Comparison of ENCODE assay signal across 9 cellular contexts in the genomic region with DNA sequence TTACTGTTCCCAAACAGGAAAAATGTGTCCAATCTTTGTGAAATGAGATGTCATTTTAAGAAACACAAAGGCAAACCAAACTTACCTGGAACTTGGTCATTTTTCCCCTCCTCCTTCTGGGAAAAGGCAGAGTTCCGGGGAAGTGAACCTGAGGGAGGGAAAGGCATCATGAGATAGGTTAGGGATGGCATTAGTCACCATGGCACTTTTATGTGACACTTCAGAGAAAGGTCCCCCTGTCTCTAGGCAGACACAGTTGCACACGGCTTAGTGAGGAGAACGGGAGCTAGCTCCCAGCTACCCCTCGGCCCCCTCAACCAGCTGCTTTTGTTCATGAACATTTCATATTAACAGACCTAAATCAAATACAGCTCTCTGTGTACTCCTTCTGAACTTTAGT. TPM values are rescaled to one million over a fixed set of nuclear protein-coding genes. Genes with fewer than 3 reads are reported as not detected.
DNase-seq lines count a peak whose midpoint lies in the region; ATAC-seq and TF ChIP-seq lines count a peak whose summit lies in the region.
"Had no signal": no experiment of that assay in that cellular context is flagged by ENCODE, and none has a peak within 500 bp of the region (broad histone marks: within the 10 kb centered on the region; RNA-seq: fewer than 3 reads in every experiment).

No MANE protein-coding gene starts in this region.

- H3K27me3 ChIP-seq in CD4-positive, alpha-beta memory T cell (ENCODE audit: insufficient read depth, low read length) = no peaks in the 10 kb centered on the region
- H3K27me3 ChIP-seq in HUES6 (ENCODE audit: control insufficient read depth, insufficient read depth, low read length) = no peaks in the 10 kb centered on the region

- DNase-seq in CD4-positive, alpha-beta memory T cell = no peak
- DNase-seq in astrocyte of the hippocampus (ENCODE audit: low read depth, low spot score) (peak; percentile 5), nephron progenitor cell (peak; percentile 4), amniotic stem cell (lab: John Stamatoyannopoulos, UW) (no peak)
- DNase-seq in activated CD4-positive, alpha-beta T cell treated with anti-CD3 and anti-CD28 coated beads, Interleukin-2, amount 50 U/mL, for 4 hours = no peak
- DNase-seq: NCI-H1694, retina had no signal

- H3K27me3 Mint-ChIP-seq in CD4-positive, alpha-beta memory T cell = peaks cover 0 to 2% of the 10 kb centered on the region in 2 donors
- H3K27me3 Mint-ChIP-seq in nephron progenitor cell (ENCODE audit: low read depth, poor library complexity) = peaks cover 8% of the 10 kb centered on the region

- CTCF ChIA-PET in CD4-positive, alpha-beta memory T cell (lab: Charles Lee; ENCODE audit: partially characterized antibody) = no interaction called here

- H3K27ac Mint-ChIP-seq in CD4-positive, alpha-beta memory T cell = no peak overlapping the region
- H3K27ac Mint-ChIP-seq in nephron progenitor cell = no peak overlapping the region

- intact Hi-C loops in CD4-positive, alpha-beta memory T cell (cut with micrococcal nuclease) = loop anchor here (10.0 kb wide), 1 partner anchor 279 kb away; a partner anchor contains a TSS

- H3K9me3 ChIP-seq in CD4-positive, alpha-beta memory T cell (ENCODE audit: control insufficient read depth in 1 of 2, low read length in 2 of 2) = no peaks in the 10 kb centered on the region
- H3K9me3 ChIP-seq in HUES6 (ENCODE audit: control insufficient read depth, insufficient read depth, low read depth, low read length) = no peaks in the 10 kb centered on the region

- no peak overlapping the region for H3K9ac ChIP-seq in HUES6 (ENCODE audit: low read length)

- TF ChIP-seq CTCF in nephron progenitor cell (IDR thresholded peaks at IDR 0.05) = no peak

- no peak for ATAC-seq in GM19351 (IDR thresholded peaks at IDR 0.05; ENCODE audit: unreplicated experiment)

- no peak overlapping the region for H3K27ac ChIP-seq in CD4-positive, alpha-beta memory T cell (ENCODE audit: low read depth, low read length)
- no peak overlapping the region for H3K27ac ChIP-seq in HUES6 (ENCODE audit: low read depth, low read length)

- H3K36me3 ChIP-seq in CD4-positive, alpha-beta memory T cell (ENCODE audit: insufficient read depth, low read length) = peaks cover 19% of the 10 kb centered on the region
- H3K36me3 ChIP-seq in HUES6 (ENCODE audit: control insufficient read depth, insufficient read depth, low read length) = peaks cover 30% of the 10 kb centered on the region

- peaks cover 0 to 24% (median 12%) of the 10 kb centered on the region in 8 donors for H3K9me3 Mint-ChIP-seq in CD4-positive, alpha-beta memory T cell
- peaks cover 29% of the 10 kb centered on the region for H3K9me3 Mint-ChIP-seq in nephron progenitor cell

- peaks cover 8 to 25% (median 15%) of the 10 kb centered on the region in 4 donors for H3K4me1 Mint-ChIP-seq in CD4-positive, alpha-beta memory T cell
- H3K4me1 Mint-ChIP-seq in nephron progenitor cell = peaks cover 14% of the 10 kb centered on the region

- H3K4me1 ChIP-seq in CD4-positive, alpha-beta memory T cell (ENCODE audit: insufficient read depth, low read length) = peaks cover 13% of the 10 kb centered on the region
- peaks cover 6% of the 10 kb centered on the region; the same call in 1 of the 2 replicates for H3K4me1 ChIP-seq in HUES6 (ENCODE audit: control insufficient read depth, insufficient read depth, low read length)

- H3K4me3 Mint-ChIP-seq in CD4-positive, alpha-beta memory T cell = peak overlapping the region in 5 of 8 donors; percentile 21 to 94 (median 36)
- H3K4me3 Mint-ChIP-seq in nephron progenitor cell = peak overlapping the region; percentile 99

- POLR2A ChIA-PET in CD4-positive, alpha-beta memory T cell (lab: Charles Lee; ENCODE audit: partially characterized antibody) = interaction anchor here (2.3 to 2.7 kb wide), 2 partner anchors 91 to 139 kb away, joined by 11 to 13 read pairs; a partner anchor contains a TSS

- H3K36me3 Mint-ChIP-seq in CD4-positive, alpha-beta memory T cell = peaks cover 40 to 52% of the 10 kb centered on the region in 2 donors
- H3K36me3 Mint-ChIP-seq in nephron progenitor cell (ENCODE audit: low read depth) = peaks cover 44% of the 10 kb centered on the region

- no peak overlapping the region for H3K4me3 ChIP-seq in CD4-positive, alpha-beta memory T cell (ENCODE audit: low read length in 2 of 2)
- peak overlapping the region; percentile 81 for H3K4me3 ChIP-seq in HUES6 (ENCODE audit: low read depth, low read length)

RNA-seq across cellular contexts. Expression of a gene that starts 1.5 kb away (rescaled TPM):
- total RNA-seq in CD4-positive, alpha-beta memory T cell = 10 to 100 TPM; 13.0 to 15.9 TPM
- polyA plus RNA-seq in CD4-positive, alpha-beta memory T cell = 1 to 10 TPM; 1.9 to 5.1 TPM

RNA-seq across cellular contexts. Expression of a gene that starts 43.6 kb away (rescaled TPM):
- under 1 TPM in 1 of 2 experiments, not detected in 1; 0.50 TPM for total RNA-seq in CD4-positive, alpha-beta memory T cell
- 1 to 10 TPM in 1 of 2 donors, under 1 TPM in 1; 0.52 to 1.1 TPM for polyA plus RNA-seq in CD4-positive, alpha-beta memory T cell

RNA-seq across cellular contexts. Expression of a gene that starts 53.2 kb away (rescaled TPM):
- total RNA-seq in CD4-positive, alpha-beta memory T cell = under 1 TPM; 0.25 to 0.32 TPM
- not detected for polyA plus RNA-seq in CD4-positive, alpha-beta memory T cell

Comparison
In these comparisons a context has a peak if more than half of its experiments do, and no peak if none do; other contexts are left out.
1. DNase-seq: peak in astrocyte of the hippocampus (single experiment) and nephron progenitor cell (single experiment); none in CD4-positive, alpha-beta memory T cell (0 of 5), amniotic stem cell (single experiment) and activated CD4-positive, alpha-beta T cell treated with anti-CD3 and anti-CD28 coated beads, Interleukin-2, amount 50 U/mL, for 4 hours (0 of 2).